21 cellular contexts compared by ENCODE assay signal in genomic region chr5:147418613-147419012, GRCh38.
"Had no signal": no experiment of that assay in that cellular context is flagged by ENCODE, and none has a peak within 500 bp of the region (broad histone marks: within the 10 kb centered on the region; RNA-seq: fewer than 3 reads in every experiment).

No MANE protein-coding gene starts in this region.

- H3K27ac ChIP-seq: epithelial cell of prostate, neutrophil, psoas muscle, testis had no signal

- H3K4me3 ChIP-seq: heart left ventricle, lung, psoas muscle, right atrium auricular region, testis, uterus had no signal

- H3K4me1 Mint-ChIP-seq: central memory CD8-positive, alpha-beta T cell; naive thymus-derived CD4-positive, alpha-beta T cell; stimulated activated effector memory CD8-positive, alpha-beta T cell treated with anti-CD3 and anti-CD28 coated beads, Interleukin-12 subunit alpha, Interleukin-12 subunit beta, amount 100 ng/mL, for 72 hours had no signal

- DNase-seq: effector memory CD8-positive, alpha-beta T cell; foreskin melanocyte; heart left ventricle; hippocampal formation; left colon; left ventricle myocardium superior; mesendoderm; naive thymus-derived CD4-positive, alpha-beta T cell; psoas muscle; stimulated activated CD4-positive, alpha-beta T cell treated with anti-CD3 and anti-CD28 coated beads, Interleukin-4, amount 100 ng/mL, for 1 hour; stimulated activated CD8-positive, alpha-beta memory T cell treated with anti-CD3 and anti-CD28 coated beads, Interleukin-4, amount 100 ng/mL, for 48 hours; stimulated activated naive CD8-positive, alpha-beta T cell treated with anti-CD3 and anti-CD28 coated beads, Interleukin-15, Interleukin-2, amounts not matched to agents 100 U/mL and 50 U/mL, for 24 hours; testis; uterus had no signal

- H3K36me3 Mint-ChIP-seq: naive thymus-derived CD4-positive, alpha-beta T cell; stimulated activated effector memory CD8-positive, alpha-beta T cell treated with anti-CD3 and anti-CD28 coated beads, Interleukin-12 subunit alpha, Interleukin-12 subunit beta, amount 100 ng/mL, for 72 hours had no signal

- H3K4me3 Mint-ChIP-seq: central memory CD8-positive, alpha-beta T cell; effector memory CD8-positive, alpha-beta T cell; naive thymus-derived CD4-positive, alpha-beta T cell; stimulated activated effector memory CD8-positive, alpha-beta T cell treated with anti-CD3 and anti-CD28 coated beads, Interleukin-12 subunit alpha, Interleukin-12 subunit beta, amount 100 ng/mL, for 72 hours; type B pancreatic cell had no signal

- H3K27ac Mint-ChIP-seq: effector memory CD8-positive, alpha-beta T cell; naive thymus-derived CD4-positive, alpha-beta T cell; stimulated activated effector memory CD8-positive, alpha-beta T cell treated with anti-CD3 and anti-CD28 coated beads, Interleukin-12 subunit alpha, Interleukin-12 subunit beta, amount 100 ng/mL, for 72 hours; type B pancreatic cell had no signal

- H3K36me3 ChIP-seq: neutrophil, uterus had no signal

- H3K27me3 Mint-ChIP-seq: type B pancreatic cell had no signal

- H3K9me3 ChIP-seq: neutrophil, psoas muscle, right atrium auricular region, testis, uterus had no signal

- H3K4me1 ChIP-seq: uterus had no signal

- H3K9me3 Mint-ChIP-seq: central memory CD8-positive, alpha-beta T cell; effector memory CD8-positive, alpha-beta T cell; stimulated activated effector memory CD8-positive, alpha-beta T cell treated with anti-CD3 and anti-CD28 coated beads, Interleukin-12 subunit alpha, Interleukin-12 subunit beta, amount 100 ng/mL, for 72 hours; type B pancreatic cell had no signal

- H3K27me3 ChIP-seq: heart left ventricle, neutrophil, right atrium auricular region, testis, uterus had no signal

- ATAC-seq: effector memory CD8-positive, alpha-beta T cell; heart left ventricle; left colon; left ventricle myocardium superior; naive thymus-derived CD4-positive, alpha-beta T cell; psoas muscle; stimulated activated effector memory CD8-positive, alpha-beta T cell treated with anti-CD3 and anti-CD28 coated beads, Interleukin-12 subunit alpha, Interleukin-12 subunit beta, amount 100 ng/mL, for 72 hours; stimulated activated naive CD8-positive, alpha-beta T cell treated with anti-CD3 and anti-CD28 coated beads, Interleukin-15, Interleukin-2, amounts not matched to agents 100 U/mL and 50 U/mL, for 24 hours had no signal
